In genomic region chr19:35870798-35871197, GRCh38 we compare ENCODE assay signal across 25 cellular contexts. TPM values are rescaled to one million over a fixed set of nuclear protein-coding genes. Genes with fewer than 3 reads are reported as not detected.
A peak's percentile ranks its signal among the peaks of the same experiment; 100 is the strongest.
DNase-seq lines count a peak whose midpoint lies in the region; ATAC-seq, FAIRE-seq and TF ChIP-seq lines count a peak whose summit lies in the region.
"Had no signal": no experiment of that assay in that cellular context is flagged by ENCODE, and none has a peak within 500 bp of the region (broad histone marks: within the 10 kb centered on the region; RNA-seq: fewer than 3 reads in every experiment).

No MANE protein-coding gene starts in this region.

- H3K9me2 ChIP-seq in HCT116 (ENCODE audit: insufficient read depth) = no peaks in the 10 kb centered on the region

- H3K4me3 Mint-ChIP-seq in activated T-helper 17 cell treated with anti-CD3 and anti-CD28 coated beads, Interleukin-2, amount 50 U/mL, for 72 hours = peak overlapping the region; percentile 80
- H3K4me3 Mint-ChIP-seq: CD4-positive, alpha-beta T cell had no signal

- BruUV-seq in HCT116 (replicated peaks; lab: Mats Ljungman, UMichigan) = no TSS peak

- CTCF ChIA-PET in HCT116 (lab: Charles Lee) = interaction anchor here (1.3 to 2.5 kb wide), 2 partner anchors 9 to 12 kb away, joined by 4 to 12 read pairs; no protein-coding TSS in a partner anchor

- TF ChIP-seq CTCF in HCT116 (IDR thresholded peaks at IDR 0.05 in 2 of 3, conservative IDR thresholded peaks at IDR 0.05 in 1 of 3; ENCODE audit: borderline replicate concordance in 1 of 3, insufficient read depth in 1 of 3, low read depth in 2 of 3, low read length in 2 of 3) (no peak), osteoblast (IDR thresholded peaks at IDR 0.05; ENCODE audit: extremely low read depth, low read depth, low read length) (no peak), D721Med (IDR thresholded peaks at IDR 0.05; ENCODE audit: insufficient read depth, missing control alignments) (no peak)

- H3K4me2 ChIP-seq in HCT116 (ENCODE audit: low read length) = no peak overlapping the region
- H3K4me2 ChIP-seq in osteoblast (ENCODE audit: insufficient read depth, low read length) = no peak overlapping the region

- H4K20me1 ChIP-seq in HCT116 (ENCODE audit: insufficient read depth) (no peaks in the 10 kb centered on the region), osteoblast (ENCODE audit: insufficient read depth, low read length) (no peaks in the 10 kb centered on the region)

- H3K4me3 ChIP-seq in HCT116 (replicated peaks in 1 of 2; ENCODE audit: low read depth in 1 of 2, low read length in 2 of 2) (no peak overlapping the region), iPS-15b (ENCODE audit: low read depth, low read length) (peak overlapping the region; percentile 78), osteoblast (ENCODE audit: insufficient read depth, low read length) (no peak overlapping the region)
- H3K4me3 ChIP-seq: BLaER1, Peyer's patch, SJCRH30 had no signal

- ATAC-seq in HCT116 (no peak), GM21529 (IDR thresholded peaks at IDR 0.05; ENCODE audit: unreplicated experiment) (no peak)
- ATAC-seq in activated T-helper 17 cell treated with anti-CD3 and anti-CD28 coated beads, Interleukin-2, amount 50 U/mL, for 72 hours (replicated peaks) = no peak

- DNase-seq in HCT116 (ENCODE audit: low read depth, low spot score) (no peak), osteoblast (ENCODE audit: insufficient read length, low spot score, missing footprints) (peak; percentile 17), 8988T (no peak), D721Med (ENCODE audit: insufficient read length, low spot score) (no peak)
- DNase-seq: CD4-positive, alpha-beta T cell; COR-L47; DMS 273 treated with DMSO at 0.1 percent for 48 hours; DMS79 treated with DMSO at 0.1 percent for 48 hours; NCI-H1105; NCI-H146; NCI-H2029; NCI-H2227 treated with DMSO at 0.1 percent for 48 hours; NCI-H510A; NK-92 treated with Interleukin-12 subunit alpha and Interleukin-12 subunit beta, amount 100 ng/mL, for 24 hours; Peyer's patch; SJCRH30 had no signal

- RAD21 ChIA-PET in HCT116 (lab: Charles Lee; ENCODE audit: low non-redundant PET in 1 of 2, low total read pairs in 2 of 2, uncharacterized antibody in 2 of 2, unreplicated experiment in 2 of 2) = no interaction called here

- no peaks in the 10 kb centered on the region for H3K9me3 Mint-ChIP-seq in activated T-helper 17 cell treated with anti-CD3 and anti-CD28 coated beads, Interleukin-2, amount 50 U/mL, for 72 hours
- H3K9me3 Mint-ChIP-seq: CD4-positive, alpha-beta T cell had no signal

- no peaks in the 10 kb centered on the region for H3K27me3 ChIP-seq in HCT116 (ENCODE audit: insufficient read depth, low read length)
- peaks cover 14% of the 10 kb centered on the region for H3K27me3 ChIP-seq in iPS-15b (ENCODE audit: control insufficient read depth, insufficient read depth, low read length)
- peaks cover 15% of the 10 kb centered on the region for H3K27me3 ChIP-seq in osteoblast (ENCODE audit: insufficient read depth, low read length)
- H3K27me3 ChIP-seq: Peyer's patch had no signal

- H3K4me1 ChIP-seq in HCT116 (ENCODE audit: control insufficient read depth in 1 of 2, insufficient read depth in 2 of 2, low read length in 2 of 2) = peaks cover 15 to 30% of the 10 kb centered on the region in 2 experiments; a peak in 3 of 4 replicates
- peaks cover 9% of the 10 kb centered on the region for H3K4me1 ChIP-seq in iPS-15b (ENCODE audit: control insufficient read depth, insufficient read depth, low read length)
- no peaks in the 10 kb centered on the region for H3K4me1 ChIP-seq in osteoblast (ENCODE audit: insufficient read depth, low read length)

- no peak for TF ChIP-seq POLR2A in HCT116 (IDR thresholded peaks at IDR 0.05; ENCODE audit: borderline replicate concordance, extremely low read depth, insufficient read depth, insufficient read length)

- no peak overlapping the region for H3K9ac ChIP-seq in HCT116 (ENCODE audit: low read length)
- H3K9ac ChIP-seq in iPS-15b (ENCODE audit: low read depth, low read length) = no peak overlapping the region
- H3K9ac ChIP-seq: BLaER1, KMS-11 had no signal

- no peak for FAIRE-seq in D721Med (lab: Jason Lieb, UNC)
- FAIRE-seq: GM12892, H54 had no signal

- no peak overlapping the region for H3K27ac Mint-ChIP-seq in activated T-helper 17 cell treated with anti-CD3 and anti-CD28 coated beads, Interleukin-2, amount 50 U/mL, for 72 hours
- H3K27ac Mint-ChIP-seq: CD4-positive, alpha-beta T cell had no signal

- H3K9me3 ChIP-seq in HCT116 (ENCODE audit: control insufficient read depth in 1 of 2, insufficient read depth in 1 of 2, low read depth in 1 of 2, low read length in 2 of 2) = no peaks in the 10 kb centered on the region
- no peaks in the 10 kb centered on the region for H3K9me3 ChIP-seq in iPS-15b (ENCODE audit: control insufficient read depth, insufficient read depth, low read length)
- no peaks in the 10 kb centered on the region for H3K9me3 ChIP-seq in osteoblast (ENCODE audit: low read depth, low read length)
- H3K9me3 ChIP-seq: BLaER1, Peyer's patch, SJCRH30 had no signal

- peaks cover 9% of the 10 kb centered on the region for H3K4me1 Mint-ChIP-seq in activated T-helper 17 cell treated with anti-CD3 and anti-CD28 coated beads, Interleukin-2, amount 50 U/mL, for 72 hours

- H2AFZ ChIP-seq in HCT116 (ENCODE audit: low read depth, low read length, poor library complexity, severe bottlenecking) (no peak overlapping the region), osteoblast (ENCODE audit: low read length) (no peak overlapping the region)

- POLR2A ChIA-PET in HCT116 (lab: Charles Lee) = interaction anchor here (0.6 to 1.6 kb wide), 3 partner anchors 21 to 123 kb away, joined by 3 to 9 read pairs (median 3); partner anchors contain the start of genes LIN37 and NFKBID

- H3K36me3 Mint-ChIP-seq in activated T-helper 17 cell treated with anti-CD3 and anti-CD28 coated beads, Interleukin-2, amount 50 U/mL, for 72 hours (ENCODE audit: low read depth) = peaks cover 6% of the 10 kb centered on the region

- no peak for TF ChIP-seq RAD21 in HCT116 (IDR thresholded peaks at IDR 0.05; ENCODE audit: low read depth)

- H3K36me3 ChIP-seq in HCT116 (ENCODE audit: control insufficient read depth in 1 of 2, insufficient read depth in 2 of 2, low read length in 2 of 2) = no peaks in the 10 kb centered on the region
- no peaks in the 10 kb centered on the region for H3K36me3 ChIP-seq in iPS-15b (ENCODE audit: control insufficient read depth, insufficient read depth, low read length)
- H3K36me3 ChIP-seq in osteoblast (ENCODE audit: insufficient read depth, low read length) = no peaks in the 10 kb centered on the region
- H3K36me3 ChIP-seq: BLaER1, Peyer's patch, SJCRH30 had no signal

- H3K27ac ChIP-seq in HCT116 (ENCODE audit: low read depth, low read length) (peak overlapping the region; percentile 10; the same call in 1 of the 2 replicates), osteoblast (ENCODE audit: low read depth, low read length) (no peak overlapping the region)
- H3K27ac ChIP-seq: BLaER1, KMS-11, Peyer's patch, SJCRH30 had no signal

- intact Hi-C loops in HCT116 (cut with micrococcal nuclease) = no loop called here

- H3K79me2 ChIP-seq in HCT116 (ENCODE audit: insufficient read depth, low read length) = no peaks in the 10 kb centered on the region
- H3K79me2 ChIP-seq in osteoblast (ENCODE audit: insufficient read depth, low read length) = no peaks in the 10 kb centered on the region

- peaks cover 21% of the 10 kb centered on the region for H3K27me3 Mint-ChIP-seq in activated T-helper 17 cell treated with anti-CD3 and anti-CD28 coated beads, Interleukin-2, amount 50 U/mL, for 72 hours

TF ChIP-seq in HCT116, 20 proteins besides CTCF, POLR2A, EP300 and RAD21 (continues in another document):
- TF ChIP-seq SIN3A (IDR thresholded peaks at IDR 0.05; ENCODE audit: low read depth) (no peak), ZFX (IDR thresholded peaks at IDR 0.05) (no peak), SP1 (IDR thresholded peaks at IDR 0.05; ENCODE audit: low read depth) (no peak), ATF3 (IDR thresholded peaks at IDR 0.05) (no peak), ELF1 (IDR thresholded peaks at IDR 0.05; ENCODE audit: borderline replicate concordance, low read depth) (no peak), CEBPB (IDR thresholded peaks at IDR 0.05; ENCODE audit: low read depth) (no peak)

RNA-seq across cellular contexts. Expression of gene APLP1, which starts 2.4 kb away (rescaled TPM):
- total RNA-seq in HCT116 (2021; ENCODE audit: unreplicated experiment) (41.2 TPM), osteoblast (2.1 and 3.6 TPM in 2 replicates)
- 31.7 and 35.8 TPM in 2 replicates for polyA plus RNA-seq in HCT116 (2012)
- 1 to 10 TPM; 2.3 to 2.6 TPM for total RNA-seq in activated T-helper 17 cell treated with anti-CD3 and anti-CD28 coated beads, Interleukin-2, amount 50 U/mL, for 72 hours
- total RNA-seq: CD4-positive, alpha-beta T cell had no signal

RNA-seq across cellular contexts. Expression of gene KIRREL2, which starts 14.1 kb away (rescaled TPM):
- total RNA-seq in HCT116 (2021; ENCODE audit: unreplicated experiment) = 1.3 TPM
- 0.77 and 0.82 TPM in 2 replicates for polyA plus RNA-seq in HCT116 (2012)
- total RNA-seq in activated T-helper 17 cell treated with anti-CD3 and anti-CD28 coated beads, Interleukin-2, amount 50 U/mL, for 72 hours = 1 to 10 TPM; 1.0 to 1.4 TPM
- total RNA-seq in osteoblast = not detected in 2 replicates
- total RNA-seq: HT1080, SJCRH30 had no signal

RNA-seq across cellular contexts. Expression of gene NPHS1, which starts 18.5 kb away (rescaled TPM):
- total RNA-seq in HCT116 (2021; ENCODE audit: unreplicated experiment) (0.57 TPM), osteoblast (not detected in 2 replicates)
- polyA plus RNA-seq in HCT116 (2012) = 0.84 and 0.87 TPM in 2 replicates
- total RNA-seq in activated T-helper 17 cell treated with anti-CD3 and anti-CD28 coated beads, Interleukin-2, amount 50 U/mL, for 72 hours = under 1 TPM in 1 of 2 donors, not detected in 1; 0.05 TPM
- total RNA-seq: CD4-positive, alpha-beta T cell; G401; HT1080; Peyer's patch; SJCRH30 had no signal

RNA-seq across cellular contexts. Expression of gene NFKBID, which starts 29.5 kb away (rescaled TPM):
- total RNA-seq in HCT116 (2021; ENCODE audit: unreplicated experiment) (13.7 TPM), osteoblast (4.4 and 5.8 TPM in 2 replicates)
- 7.5 and 8.0 TPM in 2 replicates for polyA plus RNA-seq in HCT116 (2012)
- 100 to 1,000 TPM in 1 of 2 donors, 10 to 100 TPM in 1; 35.8 to 113 TPM for total RNA-seq in activated T-helper 17 cell treated with anti-CD3 and anti-CD28 coated beads, Interleukin-2, amount 50 U/mL, for 72 hours

RNA-seq across cellular contexts. Expression of gene HCST, which starts 31.5 kb away (rescaled TPM):
- total RNA-seq in HCT116 (2021; ENCODE audit: unreplicated experiment) = 1.2 TPM
- 0.59 and 1.2 TPM in 2 replicates for polyA plus RNA-seq in HCT116 (2012)
- 10 to 100 TPM; 45.5 to 47.6 TPM for total RNA-seq in activated T-helper 17 cell treated with anti-CD3 and anti-CD28 coated beads, Interleukin-2, amount 50 U/mL, for 72 hours
- total RNA-seq in osteoblast = 0.36 and 1.5 TPM in 2 replicates
- total RNA-seq: G401, HT1080, SJCRH30 had no signal
